19 cellular contexts compared by ENCODE assay signal in genomic region chr3:420584-420983, GRCh38.
DNase-seq lines count a peak whose midpoint lies in the region; ATAC-seq and TF ChIP-seq lines count a peak whose summit lies in the region.
"Had no signal": no experiment of that assay in that cellular context is flagged by ENCODE, and none has a peak within 500 bp of the region (broad histone marks: within the 10 kb centered on the region; RNA-seq: fewer than 3 reads in every experiment).

No MANE protein-coding gene starts in this region.

- H3K27me3 ChIP-seq in CD4-positive, alpha-beta T cell (ENCODE audit: control insufficient read depth, insufficient read depth, low read length) = no peaks in the 10 kb centered on the region

- DNase-seq in GM12864 (ENCODE audit: low read depth) = peak; percentile 33
- no peak for DNase-seq in NOMO-1 (lab: John Stamatoyannopoulos, UW; ENCODE audit: unreplicated experiment in 2 of 2)
- no peak for DNase-seq in COLO829 (ENCODE audit: low spot score)
- no peak for DNase-seq in CD4-positive, alpha-beta T cell
- no peak for DNase-seq in medulla oblongata (ENCODE audit: extremely low spot score)
- DNase-seq: activated CD4-positive, CD25-positive, alpha-beta regulatory T cell; CD4-positive, alpha-beta memory T cell; EL; erythroblast; GOT3; IMR-90; midbrain; NCI-H1092 treated with DMSO at 0.1 percent for 48 hours; stimulated activated CD4-positive, alpha-beta T cell treated with anti-CD3 and anti-CD28 coated beads, Interleukin-4, amount 100 ng/mL, for 1 hour; trophoblast cell had no signal

- CTCF ChIA-PET in CD4-positive, alpha-beta T cell (lab: Charles Lee) = no interaction called here

- POLR2A ChIA-PET in CD4-positive, alpha-beta T cell (lab: Charles Lee) = no interaction called here

- no peaks in the 10 kb centered on the region for H3K9me3 Mint-ChIP-seq in CD4-positive, alpha-beta T cell

- H3K4me1 Mint-ChIP-seq in CD4-positive, alpha-beta T cell (ENCODE audit: low read depth) = no peaks in the 10 kb centered on the region
- H3K4me1 Mint-ChIP-seq: CD4-positive, alpha-beta memory T cell had no signal

- no peaks in the 10 kb centered on the region for H3K9me3 ChIP-seq in CD4-positive, alpha-beta T cell (ENCODE audit: control insufficient read depth, low read length)

- no peaks in the 10 kb centered on the region for H3K27me3 Mint-ChIP-seq in CD4-positive, alpha-beta T cell
- H3K27me3 Mint-ChIP-seq: CD4-positive, alpha-beta memory T cell had no signal

- H3K27ac Mint-ChIP-seq in CD4-positive, alpha-beta T cell = no peak overlapping the region
- H3K27ac Mint-ChIP-seq: CD4-positive, alpha-beta memory T cell had no signal

- no peak overlapping the region for H3K27ac ChIP-seq in CD4-positive, alpha-beta T cell (ENCODE audit: low read depth, low read length)

- H3K36me3 Mint-ChIP-seq in CD4-positive, alpha-beta T cell (ENCODE audit: low read depth) = no peaks in the 10 kb centered on the region
- H3K36me3 Mint-ChIP-seq: CD4-positive, alpha-beta memory T cell had no signal

- intact Hi-C loops in CD4-positive, alpha-beta T cell (cut with DNase I, micrococcal nuclease) = no loop called here

- peak; percentile 86 for ATAC-seq in GM19351 (IDR thresholded peaks at IDR 0.05; ENCODE audit: unreplicated experiment)
- ATAC-seq in HG02623 (IDR thresholded peaks at IDR 0.05; ENCODE audit: unreplicated experiment) = peak; percentile 61
- peak; percentile 83 for ATAC-seq in HG03460 (IDR thresholded peaks at IDR 0.05; ENCODE audit: unreplicated experiment)
- ATAC-seq in CD4-positive, alpha-beta T cell (ENCODE audit: poor library complexity) = no peak
- ATAC-seq: sciatic nerve had no signal

- H3K4me3 Mint-ChIP-seq in CD4-positive, alpha-beta T cell = no peak overlapping the region
- H3K4me3 Mint-ChIP-seq: CD4-positive, alpha-beta memory T cell had no signal

- no peak for TF ChIP-seq CTCF in GM12864 (IDR thresholded peaks at IDR 0.05; ENCODE audit: low read depth, low read length, missing control alignments)
- TF ChIP-seq CTCF in CD4-positive, alpha-beta T cell (IDR thresholded peaks at IDR 0.05) = no peak

- H3K4me3 ChIP-seq in GM12864 (ENCODE audit: low read depth, low read length) = no peak overlapping the region
